ENCODE assay signal across 11 cellular contexts in genomic region chrX:13764765-13765164, GRCh38. TPM values are rescaled to one million over a fixed set of nuclear protein-coding genes. Genes with fewer than 3 reads are reported as not detected.
DNase-seq lines count a peak whose midpoint lies in the region; ATAC-seq and TF ChIP-seq lines count a peak whose summit lies in the region.
"Had no signal": no experiment of that assay in that cellular context is flagged by ENCODE, and none has a peak within 500 bp of the region (broad histone marks: within the 10 kb centered on the region; RNA-seq: fewer than 3 reads in every experiment).

No MANE protein-coding gene starts in this region.

- H2AFZ ChIP-seq in mammary epithelial cell (ENCODE audit: low read depth, low read length), result no peak overlapping the region

- CTCF ChIA-PET in MCF 10A (lab: Yijun Ruan, JAX), result interaction anchor here (0.6 kb wide), 2 partner anchors 245 to 1664 kb away, joined by 3 read pairs; no protein-coding TSS in a partner anchor
- CTCF ChIA-PET in mammary epithelial cell (lab: Charles Lee; ENCODE audit: low non-redundant PET), result no interaction called here

- H3K9me3 Mint-ChIP-seq in MCF 10A (ENCODE audit: unreplicated experiment), result no peaks in the 10 kb centered on the region
- no peaks in the 10 kb centered on the region for H3K9me3 Mint-ChIP-seq in stimulated activated naive B cell treated with anti-CD40 and anti-IgM and Interleukin-4, amounts not matched to agents 10 μg/mL and 1 μg/mL and 100 μg/mL, for 72 hours

- H3K36me3 Mint-ChIP-seq in MCF 10A (ENCODE audit: insufficient read depth, unreplicated experiment), result peaks cover 88% of the 10 kb centered on the region
- peaks cover 21 to 64% of the 10 kb centered on the region in 2 donors for H3K36me3 Mint-ChIP-seq in stimulated activated naive B cell treated with anti-CD40 and anti-IgM and Interleukin-4, amounts not matched to agents 10 μg/mL and 1 μg/mL and 100 μg/mL, for 72 hours

- no peaks in the 10 kb centered on the region for H3K4me1 Mint-ChIP-seq in MCF 10A (ENCODE audit: insufficient read depth, unreplicated experiment)
- peaks cover 7 to 28% of the 10 kb centered on the region in 2 donors for H3K4me1 Mint-ChIP-seq in stimulated activated naive B cell treated with anti-CD40 and anti-IgM and Interleukin-4, amounts not matched to agents 10 μg/mL and 1 μg/mL and 100 μg/mL, for 72 hours

- intact Hi-C loops in MCF 10A (cut with micrococcal nuclease) (no loop called here), mammary epithelial cell (cut with micrococcal nuclease) (no loop called here), uterus (cut with DNase I; ENCODE audit: low total_unique reads) (no loop called here)

- no peaks in the 10 kb centered on the region for H3K27me3 Mint-ChIP-seq in MCF 10A (ENCODE audit: insufficient read depth, unreplicated experiment)
- peaks cover 0 to 11% of the 10 kb centered on the region in 2 donors for H3K27me3 Mint-ChIP-seq in stimulated activated naive B cell treated with anti-CD40 and anti-IgM and Interleukin-4, amounts not matched to agents 10 μg/mL and 1 μg/mL and 100 μg/mL, for 72 hours

- H3K9me3 ChIP-seq in mammary epithelial cell (replicated peaks; ENCODE audit: insufficient read depth, low read length) (no peaks in the 10 kb centered on the region), lung (ENCODE audit: control insufficient read depth in 2 of 2, insufficient read depth in 1 of 2, low read length in 1 of 2) (peaks cover 0 to 1% of the 10 kb centered on the region in 2 donors), uterus (no peaks in the 10 kb centered on the region)

- H4K20me1 ChIP-seq in mammary epithelial cell (ENCODE audit: insufficient read depth, low read length), result no peaks in the 10 kb centered on the region

- in situ Hi-C loops in mammary epithelial cell (cut with MboI; ENCODE audit: low sequenced_read_pairs in 2 of 2), result no loop called here

- POLR2A ChIA-PET in MCF 10A (lab: Yijun Ruan, JAX), result no interaction called here

- H3K79me2 ChIP-seq in mammary epithelial cell (ENCODE audit: insufficient read depth, low read length), result no peaks in the 10 kb centered on the region

- H3K4me1 ChIP-seq in mammary epithelial cell (ENCODE audit: insufficient read depth, low read length), result no peaks in the 10 kb centered on the region
- peaks cover 0 to 6% of the 10 kb centered on the region in 2 donors for H3K4me1 ChIP-seq in lung (ENCODE audit: control insufficient read depth in 2 of 2, insufficient read depth in 2 of 2, low read length in 2 of 2)
- H3K4me1 ChIP-seq in uterus, result no peaks in the 10 kb centered on the region

- peaks cover 34% of the 10 kb centered on the region for H3K36me3 ChIP-seq in mammary epithelial cell (ENCODE audit: insufficient read depth, low read length)
- peaks cover 0 to 12% of the 10 kb centered on the region in 2 donors for H3K36me3 ChIP-seq in lung (ENCODE audit: control insufficient read depth in 2 of 2, insufficient read depth in 2 of 2, low read length in 2 of 2)
- no peaks in the 10 kb centered on the region for H3K36me3 ChIP-seq in uterus

- H3K4me2 ChIP-seq in mammary epithelial cell (ENCODE audit: insufficient read depth, low read depth, low read length), result no peak overlapping the region

- H3K27me3 ChIP-seq in mammary epithelial cell (ENCODE audit: insufficient read depth, low read length), result no peaks in the 10 kb centered on the region
- no peaks in the 10 kb centered on the region for H3K27me3 ChIP-seq in lung (ENCODE audit: control insufficient read depth, insufficient read depth)
- H3K27me3 ChIP-seq in uterus, result no peaks in the 10 kb centered on the region

- no peak for TF ChIP-seq POLR2A in uterus (IDR thresholded peaks at IDR 0.05)

- dilution Hi-C loops in mammary epithelial cell (cut with HindIII; ENCODE audit: low sequenced_read_pairs), result no loop called here

- ATAC-seq in lung (ENCODE audit: insufficient read depth, low FRiP score) (no peak), GM21367 (IDR thresholded peaks at IDR 0.05; ENCODE audit: unreplicated experiment) (no peak)
- no peak for ATAC-seq in stimulated activated naive B cell treated with anti-CD40 and anti-IgM and Interleukin-4, amounts not matched to agents 10 μg/mL and 1 μg/mL and 100 μg/mL, for 72 hours (replicated peaks)

- H3K27ac ChIP-seq in mammary epithelial cell (ENCODE audit: insufficient read depth, low read depth, low read length) (no peak overlapping the region), lung (ENCODE audit: low read depth in 1 of 2, low read length in 1 of 2) (peak overlapping the region; percentile 45), uterus (peak overlapping the region; percentile 10 to 23)

- BruUV-seq in MCF 10A (replicated peaks; lab: Mats Ljungman, UMichigan) (no TSS peak), mammary epithelial cell (replicated peaks; lab: Mats Ljungman, UMichigan) (no TSS peak)

- no peak for TF ChIP-seq CTCF in MCF 10A (IDR thresholded peaks at IDR 0.05; ENCODE audit: unreplicated experiment)
- peak in 1 of 2 donors; percentile 5 for TF ChIP-seq CTCF in mammary epithelial cell (conservative IDR thresholded peaks at IDR 0.05 in 1 of 2, IDR thresholded peaks at IDR 0.05 in 1 of 2; ENCODE audit: extremely low read depth in 1 of 2, insufficient read depth in 1 of 2, low read depth in 1 of 2, low read length in 2 of 2)
- TF ChIP-seq CTCF in lung (IDR thresholded peaks at IDR 0.05; ENCODE audit: control extremely low read depth, extremely low read depth), result no peak
- peak in 1 of 4 experiments; percentile 15 for TF ChIP-seq CTCF in uterus (IDR thresholded peaks at IDR 0.05)

- H3K27ac Mint-ChIP-seq in MCF 10A (ENCODE audit: low read depth, unreplicated experiment), result no peak overlapping the region
- no peak overlapping the region for H3K27ac Mint-ChIP-seq in stimulated activated naive B cell treated with anti-CD40 and anti-IgM and Interleukin-4, amounts not matched to agents 10 μg/mL and 1 μg/mL and 100 μg/mL, for 72 hours

- WGBS in mammary epithelial cell (ENCODE audit: low coverage, missing lambda C conversion rate), result 92% methylated on average over 6 of the region's 6 CpGs
- WGBS in lung, 2 donors, result 65 to 68% methylated on average over 6 of the region's 6 CpGs

- H3K9ac ChIP-seq in mammary epithelial cell (ENCODE audit: insufficient read depth, low read length), result no peak overlapping the region

- H3K4me3 ChIP-seq in mammary epithelial cell (replicated peaks in 1 of 3; ENCODE audit: insufficient read depth in 1 of 3, low read depth in 2 of 3, low read length in 3 of 3) (no peak overlapping the region), lung (no peak overlapping the region), uterus (no peak overlapping the region)

- H3K4me3 Mint-ChIP-seq in MCF 10A (ENCODE audit: unreplicated experiment), result no peak overlapping the region
- H3K4me3 Mint-ChIP-seq in stimulated activated naive B cell treated with anti-CD40 and anti-IgM and Interleukin-4, amounts not matched to agents 10 μg/mL and 1 μg/mL and 100 μg/mL, for 72 hours, result no peak overlapping the region

- DNase-seq in MCF 10A (ENCODE audit: unreplicated experiment) (peak; percentile 17), mammary epithelial cell (no peak), dermis blood vessel endothelial cell (peak; percentile 15), lung (ENCODE audit: low spot score) (no peak), uterus (no peak), SHP77 treated with DMSO at 0.1 percent for 48 hours (lab: John Stamatoyannopoulos, UW) (no peak)
- no peak for DNase-seq in stimulated activated naive B cell treated with anti-CD40 and anti-IgM and Interleukin-4, amounts not matched to agents 10 μg/mL and 1 μg/mL and 100 μg/mL, for 72 hours
- DNase-seq: stimulated activated naive CD4-positive, alpha-beta T cell treated with Interleukin-2 at 50 U/mL for 16 hours had no signal

RNA-seq across cellular contexts. Expression of gene OFD1, which starts 30.2 kb away (rescaled TPM):
- total RNA-seq in MCF 10A (2022) (44.3 and 44.8 TPM in 2 replicates), mammary epithelial cell (10 to 100 TPM; 39.3 to 42.0 TPM), dermis blood vessel endothelial cell (9.4 and 10.2 TPM in 2 replicates), lung (10 to 100 TPM; 21.0 to 48.2 TPM), uterus (100 to 1,000 TPM in 1 of 4 donors, 10 to 100 TPM in 3; 24.1 to 172 (median 49.7) TPM)
- polyA plus RNA-seq in mammary epithelial cell (12.5 TPM), lung (10 to 100 TPM; 10.3 to 65.8 TPM)
- polyA minus RNA-seq in mammary epithelial cell, result 3.2 TPM

RNA-seq across cellular contexts. Expression of gene TRAPPC2, which starts 30.3 kb away (rescaled TPM):
- total RNA-seq in MCF 10A (2022) (16.5 and 21.7 TPM in 2 replicates), mammary epithelial cell (10 to 100 TPM; 25.3 to 31.2 TPM), dermis blood vessel endothelial cell (11.9 and 17.9 TPM in 2 replicates), lung (10 to 100 TPM; 13.2 to 32.6 TPM), uterus (10 to 100 TPM in 3 of 4 donors, 1 to 10 TPM in 1; 5.6 to 48.0 (median 22.8) TPM)
- polyA plus RNA-seq in mammary epithelial cell (13.9 TPM), lung (1 to 10 TPM; 4.7 to 7.8 TPM)
- polyA minus RNA-seq in mammary epithelial cell, result 20.3 TPM

RNA-seq across cellular contexts. Expression of gene GPM6B, which starts 52.1 kb away (rescaled TPM):
- total RNA-seq in MCF 10A (2022) (6.9 and 16.3 TPM in 2 replicates), mammary epithelial cell (100 to 1,000 TPM in 1 of 2 donors, 1 to 10 TPM in 1; 4.0 to 146 TPM), dermis blood vessel endothelial cell (0.14 and 0.17 TPM in 2 replicates), lung (10 to 100 TPM; 13.4 to 18.0 TPM), uterus (10 to 100 TPM in 1 of 4 donors, 1 to 10 TPM in 2, under 1 TPM in 1; 0.59 to 44.1 (median 4.3) TPM)
- polyA plus RNA-seq in mammary epithelial cell (152 TPM), lung (1 to 10 TPM; 3.9 to 5.5 TPM)
- 268 TPM for polyA minus RNA-seq in mammary epithelial cell
- total RNA-seq: activated CD8-positive, alpha-beta memory T cell treated with anti-CD3 and anti-CD28 coated beads for 36 hours; endothelial cell of umbilical vein had no signal

Comparison
In these comparisons a context has a peak if more than half of its experiments do, and no peak if none do; other contexts are left out.
1. DNase-seq: peak in MCF 10A (single experiment) and dermis blood vessel endothelial cell (single experiment); none in mammary epithelial cell (single experiment), lung (single experiment), uterus (0 of 2), stimulated activated naive B cell treated with anti-CD40 and anti-IgM and Interleukin-4, amounts not matched to agents 10 μg/mL and 1 μg/mL and 100 μg/mL, for 72 hours (single experiment) and SHP77 treated with DMSO at 0.1 percent for 48 hours (single experiment).